Comparison of ENCODE assay signal across 8 cellular contexts in genomic region chr19:45442927-45443461, GRCh38. TPM values are rescaled to one million over a fixed set of nuclear protein-coding genes. Genes with fewer than 3 reads are reported as not detected.
DNase-seq lines count a peak whose midpoint lies in the region; ATAC-seq, FAIRE-seq and TF ChIP-seq lines count a peak whose summit lies in the region.

No MANE protein-coding gene starts in this region.

- no peak for ATAC-seq in GM19328 (IDR thresholded peaks at IDR 0.05; ENCODE audit: unreplicated experiment)
- ATAC-seq in activated CD4-positive, CD25-positive, alpha-beta regulatory T cell treated with anti-CD3 and anti-CD28 coated beads, Interleukin-2, amount 50 U/mL, for 24 hours, result no peak

- H3K4me1 ChIP-seq in OCI-LY1 (ENCODE audit: insufficient read depth, low read length, severe bottlenecking) (peaks cover 26% of the 10 kb centered on the region), small intestine (ENCODE audit: control insufficient read depth in 2 of 2, insufficient read depth in 1 of 2, low read depth in 1 of 2, low read length in 1 of 2) (peaks cover 0 to 9% of the 10 kb centered on the region in 2 donors)

- H3K4me3 ChIP-seq in OCI-LY1 (ENCODE audit: low read depth, low read length, poor library complexity, severe bottlenecking) (peak overlapping the region; percentile 55), astrocyte of the cerebellum (ENCODE audit: low read depth, low read length) (peak overlapping the region; percentile 45), iPS-11a (ENCODE audit: low read depth, low read length) (peak overlapping the region; percentile 35), small intestine (ENCODE audit: low read depth in 1 of 2, low read length in 2 of 2) (peak overlapping the region in 1 of 2 donors; percentile 28)

- no peaks in the 10 kb centered on the region for H3F3A ChIP-seq in OCI-LY1 (ENCODE audit: insufficient read depth, low read length)

- H3K9me3 ChIP-seq in OCI-LY1 (ENCODE audit: low read length) (no peaks in the 10 kb centered on the region), small intestine (ENCODE audit: control insufficient read depth, low read depth) (no peaks in the 10 kb centered on the region)

- H3K27me3 ChIP-seq in OCI-LY1 (ENCODE audit: insufficient read depth, low read length) (no peaks in the 10 kb centered on the region), small intestine (ENCODE audit: control insufficient read depth in 2 of 2, insufficient read depth in 2 of 2, low read length in 2 of 2) (no peaks in the 10 kb centered on the region)

- H4K20me1 ChIP-seq in OCI-LY1 (ENCODE audit: insufficient read depth, low read length), result no peaks in the 10 kb centered on the region

- TF ChIP-seq CTCF in OCI-LY1 (IDR thresholded peaks at IDR 0.05; ENCODE audit: low read length), result no peak
- TF ChIP-seq CTCF in astrocyte of the cerebellum (IDR thresholded peaks at IDR 0.05; ENCODE audit: low read depth, low read length, missing control alignments), result no peak

- H3K9me2 ChIP-seq in OCI-LY1 (ENCODE audit: low read depth, low read length), result no peaks in the 10 kb centered on the region

- H3K27ac ChIP-seq in OCI-LY1 (ENCODE audit: low read depth, low read length, poor library complexity, severe bottlenecking), result no peak overlapping the region
- H3K27ac ChIP-seq in small intestine (ENCODE audit: low read depth in 1 of 2, low read length in 1 of 2), result peak overlapping the region; percentile 25 to 96

- peak overlapping the region; percentile 82 for H3K4me2 ChIP-seq in OCI-LY1 (ENCODE audit: low read length)

- in situ Hi-C loops in astrocyte of the cerebellum (cut with HindIII; ENCODE audit: low sequenced_read_pairs), result no loop called here

- FAIRE-seq in small intestine (lab: Jason Lieb, UNC), result no peak

- H3K9ac ChIP-seq in OCI-LY1 (ENCODE audit: low read length), result no peak overlapping the region; the same call in 1 of the 2 replicates

- 7 to 11% (median 10%) methylated on average over 13 to 14 of the region's 14 CpGs for WGBS in small intestine, 3 donors

- peak in 2 of 3 experiments; percentile 34 to 54 for DNase-seq in NCI-H1417 (lab: John Stamatoyannopoulos, UW)
- no peak for DNase-seq in NCI-H1417 treated with DMSO at 0.1 percent for 48 hours (lab: John Stamatoyannopoulos, UW)
- DNase-seq in astrocyte of the cerebellum (ENCODE audit: low read depth), result no peak
- DNase-seq in small intestine, result peak; percentile 34

- H3K36me3 ChIP-seq in OCI-LY1 (ENCODE audit: insufficient read depth, low read length) (no peaks in the 10 kb centered on the region), small intestine (ENCODE audit: control insufficient read depth in 2 of 2, insufficient read depth in 2 of 2, low read length in 2 of 2) (no peaks in the 10 kb centered on the region)

- H2AFZ ChIP-seq in OCI-LY1 (ENCODE audit: low read length), result no peak overlapping the region

- no peaks in the 10 kb centered on the region for H3K79me2 ChIP-seq in OCI-LY1 (ENCODE audit: insufficient read depth, low read length)

RNA-seq across cellular contexts. Expression of gene ERCC1, which starts 19.3 kb away (rescaled TPM):
- 10 to 100 TPM; 30.3 to 42.4 (median 32.7) TPM for polyA plus RNA-seq in small intestine

RNA-seq across cellular contexts. Expression of gene FOSB, which starts 24.8 kb away (rescaled TPM):
- polyA plus RNA-seq in small intestine, result 10 to 100 TPM in 1 of 3 donors, 1 to 10 TPM in 1, under 1 TPM in 1; 0.89 to 19.0 (median 2.2) TPM

RNA-seq across cellular contexts. Expression of gene POLR1G, which starts 36.5 kb away (rescaled TPM):
- 1 to 10 TPM in 1 of 3 donors, under 1 TPM in 2; 0.27 to 4.1 (median 0.67) TPM for polyA plus RNA-seq in small intestine

RNA-seq across cellular contexts. Expression of gene PPP1R13L, which starts 38.1 kb away (rescaled TPM):
- 10 to 100 TPM; 17.3 to 30.5 (median 25.3) TPM for polyA plus RNA-seq in small intestine

RNA-seq across cellular contexts. Expression of gene RTN2, which starts 53.9 kb away (rescaled TPM):
- polyA plus RNA-seq in small intestine, result 1 to 10 TPM; 1.6 to 9.1 (median 1.9) TPM

Comparison
In these comparisons a context has a peak if more than half of its experiments do, and no peak if none do; other contexts are left out.
1. DNase-seq: peak in NCI-H1417 (2 of 3) and small intestine (single experiment); none in NCI-H1417 treated with DMSO at 0.1 percent for 48 hours (single experiment) and astrocyte of the cerebellum (single experiment).